ENCODE assay signal across 1 cellular context in the genomic region with DNA sequence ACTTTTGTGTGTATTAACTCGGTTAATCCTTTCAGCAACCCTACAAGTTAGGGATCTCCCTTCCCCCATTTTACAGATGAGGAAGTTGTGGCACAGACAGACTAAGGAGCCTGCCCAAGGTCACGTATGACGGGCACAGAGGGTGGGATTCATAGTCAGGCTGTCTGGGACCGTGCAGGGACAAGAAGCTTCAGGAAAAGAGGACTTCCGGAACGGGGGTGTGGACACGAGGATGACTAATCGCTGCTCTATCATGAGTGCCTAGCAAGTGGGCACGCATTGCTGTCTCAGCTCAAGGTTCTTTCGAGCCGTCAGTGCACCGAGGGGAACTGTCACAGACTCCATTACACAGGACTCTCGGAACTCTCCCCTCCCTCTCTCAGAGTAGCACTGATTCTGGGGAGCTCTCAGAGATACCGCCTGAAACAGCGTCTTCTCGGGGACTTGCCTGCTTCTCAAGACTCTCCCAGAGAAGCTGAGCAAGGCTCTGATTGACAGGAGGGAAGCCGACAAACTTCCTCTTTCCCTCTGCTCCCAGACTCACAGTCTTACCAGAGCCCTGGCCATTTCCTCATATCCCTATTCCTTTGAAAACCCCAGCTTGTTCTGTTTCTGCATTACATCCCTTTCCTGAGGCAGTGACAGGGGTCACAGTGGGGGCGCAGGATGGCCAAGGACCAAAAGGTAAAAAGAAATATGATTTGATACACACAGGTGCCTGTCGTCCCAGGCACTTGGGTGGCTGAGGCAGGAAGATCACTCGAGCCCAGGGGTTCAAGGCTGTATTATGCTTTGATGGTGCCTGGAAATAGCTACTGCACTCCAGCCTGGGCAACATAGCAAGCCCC.
A peak's percentile ranks its signal among the peaks of the same experiment; 100 is the strongest.
TF ChIP-seq lines count a peak whose summit lies in the region.

No MANE protein-coding gene starts in this region.

TF ChIP-seq in HepG2, 621 proteins besides CTCF, POLR2A, EP300 and RAD21 (continued from another document and continues in another):
- TF ChIP-seq, protein P1, sequence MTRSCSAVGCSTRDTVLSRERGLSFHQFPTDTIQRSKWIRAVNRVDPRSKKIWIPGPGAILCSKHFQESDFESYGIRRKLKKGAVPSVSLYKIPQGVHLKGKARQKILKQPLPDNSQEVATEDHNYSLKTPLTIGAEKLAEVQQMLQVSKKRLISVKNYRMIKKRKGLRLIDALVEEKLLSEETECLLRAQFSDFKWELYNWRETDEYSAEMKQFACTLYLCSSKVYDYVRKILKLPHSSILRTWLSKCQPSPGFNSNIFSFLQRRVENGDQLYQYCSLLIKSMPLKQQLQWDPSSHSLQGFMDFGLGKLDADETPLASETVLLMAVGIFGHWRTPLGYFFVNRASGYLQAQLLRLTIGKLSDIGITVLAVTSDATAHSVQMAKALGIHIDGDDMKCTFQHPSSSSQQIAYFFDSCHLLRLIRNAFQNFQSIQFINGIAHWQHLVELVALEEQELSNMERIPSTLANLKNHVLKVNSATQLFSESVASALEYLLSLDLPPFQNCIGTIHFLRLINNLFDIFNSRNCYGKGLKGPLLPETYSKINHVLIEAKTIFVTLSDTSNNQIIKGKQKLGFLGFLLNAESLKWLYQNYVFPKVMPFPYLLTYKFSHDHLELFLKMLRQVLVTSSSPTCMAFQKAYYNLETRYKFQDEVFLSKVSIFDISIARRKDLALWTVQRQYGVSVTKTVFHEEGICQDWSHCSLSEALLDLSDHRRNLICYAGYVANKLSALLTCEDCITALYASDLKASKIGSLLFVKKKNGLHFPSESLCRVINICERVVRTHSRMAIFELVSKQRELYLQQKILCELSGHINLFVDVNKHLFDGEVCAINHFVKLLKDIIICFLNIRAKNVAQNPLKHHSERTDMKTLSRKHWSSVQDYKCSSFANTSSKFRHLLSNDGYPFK (CRISPR knock-in tag; IDR thresholded peaks at IDR 0.05; ENCODE audit: borderline replicate concordance), result no peak
- peak; percentile 34; the same call in 1 of the 2 replicates for TF ChIP-seq IKZF5 (CRISPR knock-in tag; IDR thresholded peaks at IDR 0.05)
- TF ChIP-seq TBX2 (CRISPR knock-in tag; IDR thresholded peaks at IDR 0.05; ENCODE audit: borderline replicate concordance), result no peak
- no peak for TF ChIP-seq ZNF136 (CRISPR knock-in tag; IDR thresholded peaks at IDR 0.05; ENCODE audit: low read depth)
- TF ChIP-seq HDAC1 (CRISPR knock-in tag; IDR thresholded peaks at IDR 0.05), result no peak; the same call in 1 of the 2 replicates
- TF ChIP-seq, protein P2, sequence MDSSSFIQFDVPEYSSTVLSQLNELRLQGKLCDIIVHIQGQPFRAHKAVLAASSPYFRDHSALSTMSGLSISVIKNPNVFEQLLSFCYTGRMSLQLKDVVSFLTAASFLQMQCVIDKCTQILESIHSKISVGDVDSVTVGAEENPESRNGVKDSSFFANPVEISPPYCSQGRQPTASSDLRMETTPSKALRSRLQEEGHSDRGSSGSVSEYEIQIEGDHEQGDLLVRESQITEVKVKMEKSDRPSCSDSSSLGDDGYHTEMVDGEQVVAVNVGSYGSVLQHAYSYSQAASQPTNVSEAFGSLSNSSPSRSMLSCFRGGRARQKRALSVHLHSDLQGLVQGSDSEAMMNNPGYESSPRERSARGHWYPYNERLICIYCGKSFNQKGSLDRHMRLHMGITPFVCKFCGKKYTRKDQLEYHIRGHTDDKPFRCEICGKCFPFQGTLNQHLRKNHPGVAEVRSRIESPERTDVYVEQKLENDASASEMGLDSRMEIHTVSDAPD (CRISPR knock-in tag; IDR thresholded peaks at IDR 0.05), result no peak
- no peak for TF ChIP-seq ZNF383 (CRISPR knock-in tag; IDR thresholded peaks at IDR 0.05; ENCODE audit: borderline replicate concordance)
- no peak for TF ChIP-seq ZNF513 (CRISPR knock-in tag; conservative IDR thresholded peaks at IDR 0.05)
- TF ChIP-seq, protein P3, sequence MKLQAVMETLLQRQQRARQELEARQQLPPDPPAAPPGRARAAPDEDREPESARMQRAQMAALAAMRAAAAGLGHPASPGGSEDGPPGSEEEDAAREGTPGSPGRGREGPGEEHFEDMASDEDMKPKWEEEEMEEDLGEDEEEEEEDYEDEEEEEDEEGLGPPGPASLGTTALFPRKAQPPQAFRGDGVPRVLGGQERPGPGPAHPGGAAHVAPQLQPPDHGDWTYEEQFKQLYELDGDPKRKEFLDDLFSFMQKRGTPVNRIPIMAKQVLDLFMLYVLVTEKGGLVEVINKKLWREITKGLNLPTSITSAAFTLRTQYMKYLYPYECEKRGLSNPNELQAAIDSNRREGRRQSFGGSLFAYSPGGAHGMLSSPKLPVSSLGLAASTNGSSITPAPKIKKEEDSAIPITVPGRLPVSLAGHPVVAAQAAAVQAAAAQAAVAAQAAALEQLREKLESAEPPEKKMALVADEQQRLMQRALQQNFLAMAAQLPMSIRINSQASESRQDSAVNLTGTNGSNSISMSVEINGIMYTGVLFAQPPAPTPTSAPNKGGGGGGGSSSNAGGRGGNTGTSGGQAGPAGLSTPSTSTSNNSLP (IDR thresholded peaks at IDR 0.05; ENCODE audit: low read depth, low read length), result peak; percentile 19; the same call in 1 of the 2 replicates
- no peak for TF ChIP-seq ZFP90 (CRISPR knock-in tag; IDR thresholded peaks at IDR 0.05; ENCODE audit: borderline replicate concordance)
- TF ChIP-seq ZBTB1 (CRISPR knock-in tag; IDR thresholded peaks at IDR 0.05; ENCODE audit: borderline replicate concordance), result no peak
- TF ChIP-seq MXI1 (IDR thresholded peaks at IDR 0.05; ENCODE audit: borderline replicate concordance, low read depth, low read length), result peak; percentile 61; the same call in 2 of the 3 replicates
- TF ChIP-seq ZNF350 (CRISPR knock-in tag; IDR thresholded peaks at IDR 0.05; ENCODE audit: borderline replicate concordance, low read depth), result no peak
- no peak for TF ChIP-seq DMAP1 (CRISPR knock-in tag; IDR thresholded peaks at IDR 0.05)
- TF ChIP-seq MAFF (IDR thresholded peaks at IDR 0.05; ENCODE audit: low read depth, low read length), result no peak
- no peak for TF ChIP-seq NR1H2 (CRISPR knock-in tag; IDR thresholded peaks at IDR 0.05; ENCODE audit: borderline replicate concordance, low read depth)
- TF ChIP-seq ZNF766 (CRISPR knock-in tag; IDR thresholded peaks at IDR 0.05; ENCODE audit: borderline replicate concordance), result no peak
- no peak for TF ChIP-seq ZNF768 (CRISPR knock-in tag; IDR thresholded peaks at IDR 0.05)
- TF ChIP-seq KDM1A (CRISPR knock-in tag; IDR thresholded peaks at IDR 0.05), result peak; percentile 85
- TF ChIP-seq ADNP (CRISPR knock-in tag; IDR thresholded peaks at IDR 0.05), result peak; percentile 68
- TF ChIP-seq PAX8 (CRISPR knock-in tag; IDR thresholded peaks at IDR 0.05; ENCODE audit: borderline replicate concordance), result no peak
- no peak for TF ChIP-seq DPF2 (CRISPR knock-in tag; IDR thresholded peaks at IDR 0.05; ENCODE audit: borderline replicate concordance, low read depth)
- no peak for TF ChIP-seq ZBTB40 (IDR thresholded peaks at IDR 0.05)
- TF ChIP-seq ZBTB40 (CRISPR knock-in tag; IDR thresholded peaks at IDR 0.05), result no peak
- TF ChIP-seq ZNF800 (CRISPR knock-in tag; IDR thresholded peaks at IDR 0.05), result no peak
- TF ChIP-seq, protein P4, sequence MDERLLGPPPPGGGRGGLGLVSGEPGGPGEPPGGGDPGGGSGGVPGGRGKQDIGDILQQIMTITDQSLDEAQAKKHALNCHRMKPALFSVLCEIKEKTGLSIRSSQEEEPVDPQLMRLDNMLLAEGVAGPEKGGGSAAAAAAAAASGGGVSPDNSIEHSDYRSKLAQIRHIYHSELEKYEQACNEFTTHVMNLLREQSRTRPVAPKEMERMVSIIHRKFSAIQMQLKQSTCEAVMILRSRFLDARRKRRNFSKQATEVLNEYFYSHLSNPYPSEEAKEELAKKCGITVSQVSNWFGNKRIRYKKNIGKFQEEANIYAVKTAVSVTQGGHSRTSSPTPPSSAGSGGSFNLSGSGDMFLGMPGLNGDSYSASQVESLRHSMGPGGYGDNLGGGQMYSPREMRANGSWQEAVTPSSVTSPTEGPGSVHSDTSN (CRISPR knock-in tag; IDR thresholded peaks at IDR 0.05), result 0 out of 2 replicates have a peak, but pooled peaks have one; percentile 51
- no peak for TF ChIP-seq ZNF619 (CRISPR knock-in tag; IDR thresholded peaks at IDR 0.05)
- no peak for TF ChIP-seq DNMT1 (CRISPR knock-in tag; IDR thresholded peaks at IDR 0.05)
- no peak for TF ChIP-seq MEIS2 (CRISPR knock-in tag; IDR thresholded peaks at IDR 0.05)
